In genomic region chr18:6591491-6591890, GRCh38 we compare ENCODE assay signal across 22 cellular contexts.
"Had no signal": no experiment of that assay in that cellular context is flagged by ENCODE, and none has a peak within 500 bp of the region (broad histone marks: within the 10 kb centered on the region; RNA-seq: fewer than 3 reads in every experiment).

No MANE protein-coding gene starts in this region.

- H3K4me1 ChIP-seq: colonic mucosa, gastroesophageal sphincter, heart left ventricle, transverse colon had no signal

- H3K4me3 ChIP-seq: colonic mucosa, gastroesophageal sphincter, heart left ventricle, transverse colon had no signal

- H3K36me3 ChIP-seq: colonic mucosa, gastroesophageal sphincter, heart left ventricle, transverse colon had no signal

- ATAC-seq: activated T-cell treated with anti-CD3 and anti-CD28 coated beads, Interleukin-2, amount 50 U/mL, for 4 hours; gastroesophageal sphincter; heart left ventricle; left ventricle myocardium superior had no signal

- FAIRE-seq: kidney had no signal

- H3K27me3 ChIP-seq: colonic mucosa, gastroesophageal sphincter, heart left ventricle, transverse colon had no signal

- H3K9me3 ChIP-seq: colonic mucosa, gastroesophageal sphincter, transverse colon had no signal

- H3K27ac ChIP-seq: colonic mucosa, epithelial cell of prostate, gastroesophageal sphincter, heart left ventricle, transverse colon, VCaP had no signal

- DNase-seq: activated CD4-positive, alpha-beta T cell treated with anti-CD3 and anti-CD28 coated beads, Interleukin-2, amount 50 U/mL, for 1 hour; activated CD4-positive, CD25-positive, alpha-beta regulatory T cell treated with anti-CD3 and anti-CD28 coated beads, Interleukin-2, amount 50 U/mL, for 72 hours; activated CD8-positive, alpha-beta memory T cell treated with anti-CD3 and anti-CD28 coated beads, Interleukin-2, amount 50 U/mL, for 4 hours; activated naive CD4-positive, alpha-beta T cell treated with anti-CD3 and anti-CD28 coated beads for 36 hours; activated T-cell treated with anti-CD3 and anti-CD28 coated beads, Interleukin-2, amount 50 U/mL, for 4 hours; central memory CD4-positive, alpha-beta T cell; colonic mucosa; endodermal cell; heart left ventricle; kidney; left ventricle myocardium superior; occipital lobe; retina; stimulated activated CD4-positive, alpha-beta T cell treated with anti-CD3 and anti-CD28 coated beads, Interleukin-12 subunit alpha, Interleukin-12 subunit beta, amount 100 ng/mL, for 4 hours; stimulated activated CD4-positive, alpha-beta T cell treated with anti-CD3 and anti-CD28 coated beads, Interleukin-1b, Interleukin-23, amount 100 ng/mL, for 48 hours; stimulated activated CD8-positive, alpha-beta memory T cell treated with anti-CD3 and anti-CD28 coated beads, Interleukin-4, amount 100 ng/mL, for 48 hours; stimulated activated naive CD4-positive, alpha-beta T cell treated with Interleukin-2 at 50 U/mL for 16 hours; substantia nigra; transverse colon had no signal
